ENCODE assay signal across 1 cellular context in the genomic region with DNA sequence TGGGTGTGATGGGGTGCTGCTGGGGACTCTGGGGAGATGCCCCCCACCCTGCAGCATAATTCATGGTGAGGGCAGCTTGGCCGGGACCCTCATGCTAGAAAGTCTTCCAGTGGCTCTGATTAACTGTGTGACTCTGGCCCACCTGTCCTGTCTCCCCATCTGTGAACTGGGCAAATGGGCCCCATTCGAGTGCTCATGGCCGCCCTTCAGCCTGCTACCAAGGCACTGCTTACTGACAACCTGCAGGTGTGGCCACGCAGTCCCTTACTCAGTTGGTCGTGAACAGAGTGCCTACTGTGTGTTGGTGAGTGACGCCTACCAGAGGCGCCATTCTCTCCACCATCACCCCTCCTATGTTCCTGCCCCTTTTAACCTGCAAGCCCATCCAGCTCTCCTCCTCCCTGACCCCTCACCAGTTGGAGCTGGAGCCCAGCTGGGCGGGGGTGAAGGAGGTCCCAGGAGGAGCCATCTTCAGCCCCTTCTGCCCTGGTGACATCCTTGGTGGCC.
TF ChIP-seq lines count a peak whose summit lies in the region.

No MANE protein-coding gene starts in this region.

TF ChIP-seq in K562, 482 proteins besides CTCF, POLR2A, EP300 and RAD21 (continued from another document and continues in another):
- TF ChIP-seq, protein P1, sequence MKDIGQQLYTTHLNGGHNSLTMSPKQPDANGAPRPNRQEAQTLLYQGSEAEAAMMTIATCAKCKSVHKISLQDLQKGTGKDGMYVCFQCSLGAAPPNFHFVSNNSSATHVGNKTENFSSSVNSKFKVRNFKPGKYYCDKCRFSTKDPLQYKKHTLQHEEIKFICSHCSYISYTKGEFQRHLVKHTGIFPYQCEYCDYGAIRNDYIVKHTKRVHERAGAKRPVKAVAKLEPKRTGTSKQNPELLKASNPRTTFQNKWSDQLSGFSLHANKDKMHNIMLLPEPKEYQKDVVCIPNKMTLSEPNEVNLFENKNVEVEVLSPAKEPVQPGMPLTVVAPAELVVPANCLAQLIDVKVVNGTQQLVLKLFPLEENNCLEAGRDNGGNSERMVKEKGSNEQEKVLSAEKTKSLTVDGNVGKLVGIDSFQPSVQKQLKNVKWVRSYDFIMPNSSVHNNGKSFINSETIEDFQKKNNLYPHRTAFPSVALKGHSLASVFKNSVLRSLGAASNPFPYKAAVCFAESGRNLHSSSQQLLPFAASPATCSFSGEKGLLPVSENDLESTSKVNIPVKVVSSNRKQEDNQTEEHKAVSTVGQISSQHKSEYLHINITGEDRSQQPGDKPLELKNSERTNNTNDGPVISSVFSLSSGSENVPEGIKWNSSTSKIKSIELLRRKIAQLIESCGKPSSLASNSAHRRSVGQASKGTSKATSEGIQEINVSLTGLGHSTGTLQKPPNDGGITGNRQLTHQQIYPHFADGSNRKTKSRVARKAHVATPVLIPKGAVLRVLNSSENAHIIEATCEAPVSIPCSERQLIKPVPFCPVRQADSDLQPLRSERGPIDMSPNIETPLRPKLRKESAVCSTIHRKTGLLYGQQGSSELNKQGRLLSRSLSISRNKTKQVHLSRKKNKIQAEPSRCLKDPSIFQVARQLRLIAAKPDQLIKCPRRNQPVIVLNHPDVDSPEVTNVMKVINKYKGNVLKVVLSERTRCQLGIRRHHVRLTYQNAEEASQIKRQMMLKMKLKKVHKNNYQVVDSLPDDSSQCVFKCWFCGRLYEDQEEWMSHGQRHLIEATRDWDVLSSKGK (CRISPR knock-in tag; IDR thresholded peaks at IDR 0.05) = no peak
- 0 out of 2 replicates have a peak, but pooled peaks have one; percentile 34 for TF ChIP-seq GTF2F1 (IDR thresholded peaks at IDR 0.05; ENCODE audit: low read depth, low read length)
- 0 out of 2 replicates have a peak, but pooled peaks have one; percentile 9 for TF ChIP-seq DIDO1 (tag; IDR thresholded peaks at IDR 0.05; ENCODE audit: low read depth)
- TF ChIP-seq, protein P2, sequence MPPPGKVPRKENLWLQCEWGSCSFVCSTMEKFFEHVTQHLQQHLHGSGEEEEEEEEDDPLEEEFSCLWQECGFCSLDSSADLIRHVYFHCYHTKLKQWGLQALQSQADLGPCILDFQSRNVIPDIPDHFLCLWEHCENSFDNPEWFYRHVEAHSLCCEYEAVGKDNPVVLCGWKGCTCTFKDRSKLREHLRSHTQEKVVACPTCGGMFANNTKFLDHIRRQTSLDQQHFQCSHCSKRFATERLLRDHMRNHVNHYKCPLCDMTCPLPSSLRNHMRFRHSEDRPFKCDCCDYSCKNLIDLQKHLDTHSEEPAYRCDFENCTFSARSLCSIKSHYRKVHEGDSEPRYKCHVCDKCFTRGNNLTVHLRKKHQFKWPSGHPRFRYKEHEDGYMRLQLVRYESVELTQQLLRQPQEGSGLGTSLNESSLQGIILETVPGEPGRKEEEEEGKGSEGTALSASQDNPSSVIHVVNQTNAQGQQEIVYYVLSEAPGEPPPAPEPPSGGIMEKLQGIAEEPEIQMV (tag; conservative IDR thresholded peaks at IDR 0.05; ENCODE audit: low read depth) = peak; percentile 42; the same call in 1 of the 2 replicates
- TF ChIP-seq DACH1 (IDR thresholded peaks at IDR 0.05; ENCODE audit: partially characterized antibody) = peak; percentile 43
- TF ChIP-seq PRPF4 (IDR thresholded peaks at IDR 0.05; ENCODE audit: insufficient read depth, low read depth, low read length, poor library complexity, severe bottlenecking) = no peak
- no peak for TF ChIP-seq RB1 (IDR thresholded peaks at IDR 0.05; ENCODE audit: low read depth)
- peak; percentile 57; the same call in 1 of the 2 replicates for TF ChIP-seq SMARCA5 (IDR thresholded peaks at IDR 0.05)
- TF ChIP-seq, protein P3, sequence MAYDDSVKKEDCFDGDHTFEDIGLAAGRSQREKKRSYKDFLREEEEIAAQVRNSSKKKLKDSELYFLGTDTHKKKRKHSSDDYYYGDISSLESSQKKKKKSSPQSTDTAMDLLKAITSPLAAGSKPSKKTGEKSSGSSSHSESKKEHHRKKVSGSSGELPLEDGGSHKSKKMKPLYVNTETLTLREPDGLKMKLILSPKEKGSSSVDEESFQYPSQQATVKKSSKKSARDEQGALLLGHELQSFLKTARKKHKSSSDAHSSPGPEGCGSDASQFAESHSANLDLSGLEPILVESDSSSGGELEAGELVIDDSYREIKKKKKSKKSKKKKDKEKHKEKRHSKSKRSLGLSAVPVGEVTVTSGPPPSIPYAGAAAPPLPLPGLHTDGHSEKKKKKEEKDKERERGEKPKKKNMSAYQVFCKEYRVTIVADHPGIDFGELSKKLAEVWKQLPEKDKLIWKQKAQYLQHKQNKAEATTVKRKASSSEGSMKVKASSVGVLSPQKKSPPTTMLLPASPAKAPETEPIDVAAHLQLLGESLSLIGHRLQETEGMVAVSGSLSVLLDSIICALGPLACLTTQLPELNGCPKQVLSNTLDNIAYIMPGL (CRISPR knock-in tag; IDR thresholded peaks at IDR 0.05) = peak; percentile 52; the same call in 1 of the 2 replicates
- 0 out of 2 replicates have a peak, but pooled peaks have one; percentile 24 for TF ChIP-seq ERF (CRISPR knock-in tag; IDR thresholded peaks at IDR 0.05)
- TF ChIP-seq, protein P4, sequence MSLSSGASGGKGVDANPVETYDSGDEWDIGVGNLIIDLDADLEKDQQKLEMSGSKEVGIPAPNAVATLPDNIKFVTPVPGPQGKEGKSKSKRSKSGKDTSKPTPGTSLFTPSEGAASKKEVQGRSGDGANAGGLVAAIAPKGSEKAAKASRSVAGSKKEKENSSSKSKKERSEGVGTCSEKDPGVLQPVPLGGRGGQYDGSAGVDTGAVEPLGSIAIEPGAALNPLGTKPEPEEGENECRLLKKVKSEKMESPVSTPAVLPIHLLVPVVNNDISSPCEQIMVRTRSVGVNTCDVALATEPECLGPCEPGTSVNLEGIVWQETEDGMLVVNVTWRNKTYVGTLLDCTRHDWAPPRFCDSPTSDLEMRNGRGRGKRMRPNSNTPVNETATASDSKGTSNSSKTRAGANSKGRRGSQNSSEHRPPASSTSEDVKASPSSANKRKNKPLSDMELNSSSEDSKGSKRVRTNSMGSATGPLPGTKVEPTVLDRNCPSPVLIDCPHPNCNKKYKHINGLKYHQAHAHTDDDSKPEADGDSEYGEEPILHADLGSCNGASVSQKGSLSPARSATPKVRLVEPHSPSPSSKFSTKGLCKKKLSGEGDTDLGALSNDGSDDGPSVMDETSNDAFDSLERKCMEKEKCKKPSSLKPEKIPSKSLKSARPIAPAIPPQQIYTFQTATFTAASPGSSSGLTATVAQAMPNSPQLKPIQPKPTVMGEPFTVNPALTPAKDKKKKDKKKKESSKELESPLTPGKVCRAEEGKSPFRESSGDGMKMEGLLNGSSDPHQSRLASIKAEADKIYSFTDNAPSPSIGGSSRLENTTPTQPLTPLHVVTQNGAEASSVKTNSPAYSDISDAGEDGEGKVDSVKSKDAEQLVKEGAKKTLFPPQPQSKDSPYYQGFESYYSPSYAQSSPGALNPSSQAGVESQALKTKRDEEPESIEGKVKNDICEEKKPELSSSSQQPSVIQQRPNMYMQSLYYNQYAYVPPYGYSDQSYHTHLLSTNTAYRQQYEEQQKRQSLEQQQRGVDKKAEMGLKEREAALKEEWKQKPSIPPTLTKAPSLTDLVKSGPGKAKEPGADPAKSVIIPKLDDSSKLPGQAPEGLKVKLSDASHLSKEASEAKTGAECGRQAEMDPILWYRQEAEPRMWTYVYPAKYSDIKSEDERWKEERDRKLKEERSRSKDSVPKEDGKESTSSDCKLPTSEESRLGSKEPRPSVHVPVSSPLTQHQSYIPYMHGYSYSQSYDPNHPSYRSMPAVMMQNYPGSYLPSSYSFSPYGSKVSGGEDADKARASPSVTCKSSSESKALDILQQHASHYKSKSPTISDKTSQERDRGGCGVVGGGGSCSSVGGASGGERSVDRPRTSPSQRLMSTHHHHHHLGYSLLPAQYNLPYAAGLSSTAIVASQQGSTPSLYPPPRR (CRISPR knock-in tag; IDR thresholded peaks at IDR 0.05; ENCODE audit: borderline replicate concordance) = no peak
- TF ChIP-seq MECOM (CRISPR knock-in tag; IDR thresholded peaks at IDR 0.05) = peak; percentile 88
- 0 out of 2 replicates have a peak, but pooled peaks have one; percentile 65 for TF ChIP-seq KAT7 (CRISPR knock-in tag; IDR thresholded peaks at IDR 0.05; ENCODE audit: borderline replicate concordance)
- TF ChIP-seq, protein P5, sequence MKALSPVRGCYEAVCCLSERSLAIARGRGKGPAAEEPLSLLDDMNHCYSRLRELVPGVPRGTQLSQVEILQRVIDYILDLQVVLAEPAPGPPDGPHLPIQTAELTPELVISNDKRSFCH (CRISPR knock-in tag; IDR thresholded peaks at IDR 0.05) = no peak
- TF ChIP-seq, protein P5 (tag; IDR thresholded peaks at IDR 0.05) = peak; percentile 96
- TF ChIP-seq HDAC8 (tag; IDR thresholded peaks at IDR 0.05) = peak; percentile 92
- peak; percentile 75 for TF ChIP-seq GTF2A2 (tag; IDR thresholded peaks at IDR 0.05)
- TF ChIP-seq, protein P6, sequence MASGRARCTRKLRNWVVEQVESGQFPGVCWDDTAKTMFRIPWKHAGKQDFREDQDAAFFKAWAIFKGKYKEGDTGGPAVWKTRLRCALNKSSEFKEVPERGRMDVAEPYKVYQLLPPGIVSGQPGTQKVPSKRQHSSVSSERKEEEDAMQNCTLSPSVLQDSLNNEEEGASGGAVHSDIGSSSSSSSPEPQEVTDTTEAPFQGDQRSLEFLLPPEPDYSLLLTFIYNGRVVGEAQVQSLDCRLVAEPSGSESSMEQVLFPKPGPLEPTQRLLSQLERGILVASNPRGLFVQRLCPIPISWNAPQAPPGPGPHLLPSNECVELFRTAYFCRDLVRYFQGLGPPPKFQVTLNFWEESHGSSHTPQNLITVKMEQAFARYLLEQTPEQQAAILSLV (tag; IDR thresholded peaks at IDR 0.05) = peak; percentile 81
- TF ChIP-seq ZNF76 (CRISPR knock-in tag; IDR thresholded peaks at IDR 0.05; ENCODE audit: borderline replicate concordance) = 0 out of 2 replicates have a peak, but pooled peaks have one; percentile 1
- peak; percentile 79 for TF ChIP-seq ZNF311 (CRISPR knock-in tag; IDR thresholded peaks at IDR 0.05)
- peak; percentile 74 for TF ChIP-seq WHSC1 (IDR thresholded peaks at IDR 0.05; ENCODE audit: low read length)
- TF ChIP-seq ZNF282 (CRISPR knock-in tag; IDR thresholded peaks at IDR 0.05) = no peak
- TF ChIP-seq PTBP1 (IDR thresholded peaks at IDR 0.05; ENCODE audit: low read depth, low read length) = 0 out of 2 replicates have a peak, but pooled peaks have one; percentile 3
- TF ChIP-seq ZNF197 (CRISPR knock-in tag; IDR thresholded peaks at IDR 0.05; ENCODE audit: low read depth) = peak; percentile 26; the same call in 1 of the 2 replicates
- TF ChIP-seq ZBTB17 (CRISPR knock-in tag; IDR thresholded peaks at IDR 0.05) = peak; percentile 23; the same call in 1 of the 2 replicates
- TF ChIP-seq, protein P7, sequence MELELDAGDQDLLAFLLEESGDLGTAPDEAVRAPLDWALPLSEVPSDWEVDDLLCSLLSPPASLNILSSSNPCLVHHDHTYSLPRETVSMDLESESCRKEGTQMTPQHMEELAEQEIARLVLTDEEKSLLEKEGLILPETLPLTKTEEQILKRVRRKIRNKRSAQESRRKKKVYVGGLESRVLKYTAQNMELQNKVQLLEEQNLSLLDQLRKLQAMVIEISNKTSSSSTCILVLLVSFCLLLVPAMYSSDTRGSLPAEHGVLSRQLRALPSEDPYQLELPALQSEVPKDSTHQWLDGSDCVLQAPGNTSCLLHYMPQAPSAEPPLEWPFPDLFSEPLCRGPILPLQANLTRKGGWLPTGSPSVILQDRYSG (tag; conservative IDR thresholded peaks at IDR 0.05; ENCODE audit: low read depth) = peak; percentile 52; the same call in 1 of the 2 replicates
- no peak for TF ChIP-seq LARP7 (IDR thresholded peaks at IDR 0.05)
- TF ChIP-seq, protein P8, sequence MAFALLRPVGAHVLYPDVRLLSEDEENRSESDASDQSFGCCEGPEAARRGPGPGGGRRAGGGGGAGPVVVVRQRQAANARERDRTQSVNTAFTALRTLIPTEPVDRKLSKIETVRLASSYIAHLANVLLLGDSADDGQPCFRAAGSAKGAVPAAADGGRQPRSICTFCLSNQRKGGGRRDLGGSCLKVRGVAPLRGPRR (CRISPR knock-in tag; IDR thresholded peaks at IDR 0.05) = no peak
- TF ChIP-seq, protein P9, sequence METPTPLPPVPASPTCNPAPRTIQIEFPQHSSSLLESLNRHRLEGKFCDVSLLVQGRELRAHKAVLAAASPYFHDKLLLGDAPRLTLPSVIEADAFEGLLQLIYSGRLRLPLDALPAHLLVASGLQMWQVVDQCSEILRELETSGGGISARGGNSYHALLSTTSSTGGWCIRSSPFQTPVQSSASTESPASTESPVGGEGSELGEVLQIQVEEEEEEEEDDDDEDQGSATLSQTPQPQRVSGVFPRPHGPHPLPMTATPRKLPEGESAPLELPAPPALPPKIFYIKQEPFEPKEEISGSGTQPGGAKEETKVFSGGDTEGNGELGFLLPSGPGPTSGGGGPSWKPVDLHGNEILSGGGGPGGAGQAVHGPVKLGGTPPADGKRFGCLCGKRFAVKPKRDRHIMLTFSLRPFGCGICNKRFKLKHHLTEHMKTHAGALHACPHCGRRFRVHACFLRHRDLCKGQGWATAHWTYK (CRISPR knock-in tag; IDR thresholded peaks at IDR 0.05) = peak; percentile 20; the same call in 1 of the 2 replicates
- TF ChIP-seq, protein P10, sequence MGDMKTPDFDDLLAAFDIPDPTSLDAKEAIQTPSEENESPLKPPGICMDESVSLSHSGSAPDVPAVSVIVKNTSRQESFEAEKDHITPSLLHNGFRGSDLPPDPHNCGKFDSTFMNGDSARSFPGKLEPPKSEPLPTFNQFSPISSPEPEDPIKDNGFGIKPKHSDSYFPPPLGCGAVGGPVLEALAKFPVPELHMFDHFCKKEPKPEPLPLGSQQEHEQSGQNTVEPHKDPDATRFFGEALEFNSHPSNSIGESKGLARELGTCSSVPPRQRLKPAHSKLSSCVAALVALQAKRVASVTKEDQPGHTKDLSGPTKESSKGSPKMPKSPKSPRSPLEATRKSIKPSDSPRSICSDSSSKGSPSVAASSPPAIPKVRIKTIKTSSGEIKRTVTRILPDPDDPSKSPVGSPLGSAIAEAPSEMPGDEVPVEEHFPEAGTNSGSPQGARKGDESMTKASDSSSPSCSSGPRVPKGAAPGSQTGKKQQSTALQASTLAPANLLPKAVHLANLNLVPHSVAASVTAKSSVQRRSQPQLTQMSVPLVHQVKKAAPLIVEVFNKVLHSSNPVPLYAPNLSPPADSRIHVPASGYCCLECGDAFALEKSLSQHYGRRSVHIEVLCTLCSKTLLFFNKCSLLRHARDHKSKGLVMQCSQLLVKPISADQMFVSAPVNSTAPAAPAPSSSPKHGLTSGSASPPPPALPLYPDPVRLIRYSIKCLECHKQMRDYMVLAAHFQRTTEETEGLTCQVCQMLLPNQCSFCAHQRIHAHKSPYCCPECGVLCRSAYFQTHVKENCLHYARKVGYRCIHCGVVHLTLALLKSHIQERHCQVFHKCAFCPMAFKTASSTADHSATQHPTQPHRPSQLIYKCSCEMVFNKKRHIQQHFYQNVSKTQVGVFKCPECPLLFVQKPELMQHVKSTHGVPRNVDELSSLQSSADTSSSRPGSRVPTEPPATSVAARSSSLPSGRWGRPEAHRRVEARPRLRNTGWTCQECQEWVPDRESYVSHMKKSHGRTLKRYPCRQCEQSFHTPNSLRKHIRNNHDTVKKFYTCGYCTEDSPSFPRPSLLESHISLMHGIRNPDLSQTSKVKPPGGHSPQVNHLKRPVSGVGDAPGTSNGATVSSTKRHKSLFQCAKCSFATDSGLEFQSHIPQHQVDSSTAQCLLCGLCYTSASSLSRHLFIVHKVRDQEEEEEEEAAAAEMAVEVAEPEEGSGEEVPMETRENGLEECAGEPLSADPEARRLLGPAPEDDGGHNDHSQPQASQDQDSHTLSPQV (IDR thresholded peaks at IDR 0.05) = peak; percentile 88
- no peak for TF ChIP-seq ZBTB7A (IDR thresholded peaks at IDR 0.05; ENCODE audit: borderline replicate concordance, control insufficient read depth, low read depth, low read length)
- peak; percentile 51 for TF ChIP-seq RBFOX2 (IDR thresholded peaks at IDR 0.05; ENCODE audit: low read depth, low read length)
- TF ChIP-seq HDGF (IDR thresholded peaks at IDR 0.05) = peak; percentile 30; the same call in 1 of the 2 replicates
- TF ChIP-seq NFRKB (IDR thresholded peaks at IDR 0.05; ENCODE audit: low read depth) = peak; percentile 82; the same call in 1 of the 2 replicates
- peak; percentile 90; the same call in 1 of the 2 replicates for TF ChIP-seq RHOXF2B (CRISPR knock-in tag; conservative IDR thresholded peaks at IDR 0.05)
